23 cellular contexts compared by ENCODE assay signal in genomic region chr10:18567343-18567856, GRCh38.
"Had no signal": no experiment of that assay in that cellular context is flagged by ENCODE, and none has a peak within 500 bp of the region (broad histone marks: within the 10 kb centered on the region; RNA-seq: fewer than 3 reads in every experiment).

No MANE protein-coding gene starts in this region.

- H3K9me3 ChIP-seq: SK-N-SH had no signal

- H3K27me3 ChIP-seq: MG63, SJSA1 had no signal

- DNase-seq: Karpas-422, KG1, MG63, NCI-H1092, NCI-H1105 treated with DMSO at 0.1 percent for 48 hours, NCI-H1417 treated with DMSO at 0.1 percent for 48 hours, NCI-H146, NCI-H1694 treated with DMSO at 0.1 percent for 48 hours, NCI-H1930, NCI-H2081, NCI-H2107, NCI-H2227 treated with DMSO at 0.1 percent for 48 hours, NCI-H524, NCI-H526 treated with DMSO at 0.1 percent for 48 hours, NCI-H774, Right ventricle myocardium superior, RPMI8226, SIG-M5, SK-N-SH had no signal

- H3K4me2 ChIP-seq: SK-N-SH had no signal

- H3K4me3 ChIP-seq: MG63, SJSA1 had no signal

- H3K27ac ChIP-seq: HL-60, SJSA1 had no signal

- H3K9ac ChIP-seq: SK-N-SH had no signal

- H3K4me1 ChIP-seq: SJSA1 had no signal

- H3K36me3 ChIP-seq: MG63, SJSA1 had no signal

- FAIRE-seq: HTR-8/SVneo, RCC 7860 had no signal
